8 cellular contexts compared by ENCODE assay signal in genomic region chr4:70992354-70992753, GRCh38. TPM values are rescaled to one million over a fixed set of nuclear protein-coding genes. Genes with fewer than 3 reads are reported as not detected.
A peak's percentile ranks its signal among the peaks of the same experiment; 100 is the strongest.
DNase-seq lines count a peak whose midpoint lies in the region; ATAC-seq and TF ChIP-seq lines count a peak whose summit lies in the region.

No MANE protein-coding gene starts in this region.

- POLR2A ChIA-PET in activated CD8-positive, alpha-beta T cell treated with anti-CD3 and anti-CD28 coated beads for 36 hours (lab: Charles Lee): interaction anchor here (1.6 to 2.9 kb wide), 2 partner anchors 153 to 303 kb away, joined by 6 to 14 read pairs; partner anchors contain the start of genes GRSF1 and UTP3

- TF ChIP-seq CTCF in AG10803 (conservative IDR thresholded peaks at IDR 0.05; ENCODE audit: low read length) (no peak), HL-60 (IDR thresholded peaks at IDR 0.05; ENCODE audit: insufficient read depth, low read length) (no peak), tibial nerve (IDR thresholded peaks at IDR 0.05) (no peak)
- TF ChIP-seq CTCF in activated CD8-positive, alpha-beta T cell treated with anti-CD3 and anti-CD28 coated beads for 36 hours (IDR thresholded peaks at IDR 0.05): no peak

- no peaks in the 10 kb centered on the region for H3K9me3 ChIP-seq in tibial nerve

- H3K4me3 ChIP-seq in AG10803 (ENCODE audit: low read length): peak overlapping the region; percentile 93; the same call in 1 of the 2 replicates
- peak overlapping the region; percentile 91; the same call in 1 of the 2 replicates for H3K4me3 ChIP-seq in HL-60 (replicated peaks; ENCODE audit: insufficient read depth, low read length)
- peak overlapping the region in 1 of 4 donors; percentile 68 for H3K4me3 ChIP-seq in tibial nerve

- H3K9me3 Mint-ChIP-seq in activated CD8-positive, alpha-beta T cell treated with anti-CD3 and anti-CD28 coated beads for 36 hours: no peaks in the 10 kb centered on the region
- H3K9me3 Mint-ChIP-seq in memory B cell: no peaks in the 10 kb centered on the region

- WGBS in tibial nerve, 2 donors: 70 to 79% methylated on average over 5 of the region's 5 CpGs

- ATAC-seq in activated CD8-positive, alpha-beta T cell treated with anti-CD3 and anti-CD28 coated beads for 36 hours: no peak
- no peak for ATAC-seq in memory B cell (ENCODE audit: low read depth)

- TF ChIP-seq POLR2A in tibial nerve (IDR thresholded peaks at IDR 0.05): no peak

- H3K36me3 ChIP-seq in tibial nerve: no peaks in the 10 kb centered on the region

- H3K27ac Mint-ChIP-seq in activated CD8-positive, alpha-beta T cell treated with anti-CD3 and anti-CD28 coated beads for 36 hours: peak overlapping the region; percentile 92
- peak overlapping the region; percentile 82 for H3K27ac Mint-ChIP-seq in memory B cell

- no peak for DNase-seq in AG10803 (ENCODE audit: low read depth)
- peak in 1 of 2 experiments; percentile 29 for DNase-seq in HL-60 (ENCODE audit: low read depth in 1 of 2, low spot score in 1 of 2)
- peak; percentile 19 for DNase-seq in activated CD8-positive, alpha-beta T cell treated with anti-CD3 and anti-CD28 coated beads for 36 hours
- no peak for DNase-seq in memory B cell (ENCODE audit: low spot score in 2 of 2)
- DNase-seq in activated gamma-delta T cell treated with Interleukin-2 at 50 U/mL for 16 hours: no peak
- DNase-seq in KBM-7: no peak
- no peak for DNase-seq in OCI-M2 (lab: John Stamatoyannopoulos, UW; ENCODE audit: unreplicated experiment)
- DNase-seq in tibial nerve (ENCODE audit: low spot score in 2 of 2): no peak

- TF ChIP-seq EP300 in tibial nerve (IDR thresholded peaks at IDR 0.05): no peak

- no peaks in the 10 kb centered on the region for H3K27me3 Mint-ChIP-seq in activated CD8-positive, alpha-beta T cell treated with anti-CD3 and anti-CD28 coated beads for 36 hours
- H3K27me3 Mint-ChIP-seq in memory B cell: no peaks in the 10 kb centered on the region

- H3K4me1 Mint-ChIP-seq in activated CD8-positive, alpha-beta T cell treated with anti-CD3 and anti-CD28 coated beads for 36 hours (ENCODE audit: low read depth): peaks cover 29% of the 10 kb centered on the region
- peaks cover 33% of the 10 kb centered on the region for H3K4me1 Mint-ChIP-seq in memory B cell

- H3K27ac ChIP-seq in HL-60 (replicated peaks): peak overlapping the region; percentile 94; the same call in 1 of the 2 replicates
- peak overlapping the region in 1 of 4 donors; percentile 87 for H3K27ac ChIP-seq in tibial nerve

- peaks cover 21% of the 10 kb centered on the region for H3K36me3 Mint-ChIP-seq in activated CD8-positive, alpha-beta T cell treated with anti-CD3 and anti-CD28 coated beads for 36 hours (ENCODE audit: low read depth)
- H3K36me3 Mint-ChIP-seq in memory B cell: peaks cover 5% of the 10 kb centered on the region

- in situ Hi-C loops in KBM-7 (cut with MboI; ENCODE audit: low pct_unique_long_range_greater_than_20kb, low sequenced_read_pairs): no loop called here

- H3K27me3 ChIP-seq in HL-60 (ENCODE audit: insufficient read depth, poor library complexity, severe bottlenecking) (no peaks in the 10 kb centered on the region), tibial nerve (no peaks in the 10 kb centered on the region)

- intact Hi-C loops in activated CD8-positive, alpha-beta T cell treated with anti-CD3 and anti-CD28 coated beads for 36 hours (cut with micrococcal nuclease): loop anchor here (5.0 kb wide), 2 partner anchors 90 to 150 kb away; partner anchors contain the start of gene MOB1B

- peaks cover 0 to 43% (median 2%) of the 10 kb centered on the region in 4 donors for H3K4me1 ChIP-seq in tibial nerve

- CTCF ChIA-PET in activated CD8-positive, alpha-beta T cell treated with anti-CD3 and anti-CD28 coated beads for 36 hours (lab: Charles Lee): interaction anchor here (5.5 kb wide), 1 partner anchor 16 kb away, joined by 59 read pairs; no protein-coding TSS in a partner anchor

- H3K4me3 Mint-ChIP-seq in activated CD8-positive, alpha-beta T cell treated with anti-CD3 and anti-CD28 coated beads for 36 hours: peak overlapping the region; percentile 94
- peak overlapping the region; percentile 96 for H3K4me3 Mint-ChIP-seq in memory B cell

RNA-seq across cellular contexts. Expression of gene DCK, which starts 1.1 kb away (rescaled TPM):
- total RNA-seq in activated CD8-positive, alpha-beta T cell treated with anti-CD3 and anti-CD28 coated beads for 36 hours: 10 to 100 TPM; 33.6 to 37.2 TPM
- total RNA-seq in tibial nerve: 10 to 100 TPM; 16.3 to 19.0 (median 18.3) TPM
